Comparison of ENCODE assay signal across 19 cellular contexts in genomic region chr17:67025216-67025792, GRCh38. TPM values are rescaled to one million over a fixed set of nuclear protein-coding genes. Genes with fewer than 3 reads are reported as not detected.
"Had no signal": no experiment of that assay in that cellular context is flagged by ENCODE, and none has a peak within 500 bp of the region (broad histone marks: within the 10 kb centered on the region; RNA-seq: fewer than 3 reads in every experiment).

No MANE protein-coding gene starts in this region.

- H3K9me3 Mint-ChIP-seq: activated CD4-positive, alpha-beta T cell treated with anti-CD3 and anti-CD28 coated beads, Interleukin-2, amount 10 ng/mL, durations not matched to agents 24 days and 14 days; activated naive CD4-positive, alpha-beta T cell treated with anti-CD3 and anti-CD28 coated beads, Interleukin-2, amount 50 U/mL, for 72 hours; stimulated activated naive CD8-positive, alpha-beta T cell treated with anti-CD3 and anti-CD28 coated beads, Interleukin-15, amount 100 ng/mL, for 72 hours had no signal

- H3K27me3 Mint-ChIP-seq: activated CD4-positive, alpha-beta T cell treated with anti-CD3 and anti-CD28 coated beads, Interleukin-2, amount 10 ng/mL, durations not matched to agents 24 days and 14 days; stimulated activated naive CD8-positive, alpha-beta T cell treated with anti-CD3 and anti-CD28 coated beads, Interleukin-15, amount 100 ng/mL, for 72 hours had no signal

- H3K27ac Mint-ChIP-seq: activated CD4-positive, alpha-beta T cell treated with anti-CD3 and anti-CD28 coated beads, Interleukin-2, amount 10 ng/mL, durations not matched to agents 24 days and 14 days; activated CD8-positive, alpha-beta T cell treated with anti-CD3 and anti-CD28 coated beads, Interleukin-2, amount 10 ng/mL, durations not matched to agents 7 days and 5 days; activated naive CD4-positive, alpha-beta T cell treated with anti-CD3 and anti-CD28 coated beads, Interleukin-2, amount 50 U/mL, for 72 hours; T-helper 17 cell had no signal

- DNase-seq: activated CD4-positive, alpha-beta T cell treated with anti-CD3 and anti-CD28 coated beads, Interleukin-2, amount 10 ng/mL, durations not matched to agents 24 days and 14 days; activated CD4-positive, CD25-positive, alpha-beta regulatory T cell; activated CD8-positive, alpha-beta memory T cell treated with anti-CD3 and anti-CD28 coated beads, Interleukin-2, amount 50 U/mL, for 4 hours; activated CD8-positive, alpha-beta T cell treated with anti-CD3 and anti-CD28 coated beads, Interleukin-2, amount 10 ng/mL, durations not matched to agents 7 days and 5 days; activated effector memory CD4-positive, alpha-beta T cell treated with anti-CD3 and anti-CD28 coated beads, Interleukin-2, amount 50 U/mL, for 16 hours; activated T-cell treated with anti-CD3 and anti-CD28 coated beads, Interleukin-2, amount 50 U/mL, for 48 hours; islet precursor cell; left ventricle myocardium superior; spleen; stimulated activated CD4-positive, alpha-beta T cell treated with anti-CD3 and anti-CD28 coated beads, Interleukin-1b, Interleukin-23, amount 100 ng/mL, for 48 hours; stimulated activated naive CD8-positive, alpha-beta T cell treated with anti-CD3 and anti-CD28 coated beads, Interleukin-15, amount 100 ng/mL, for 72 hours; T-helper 17 cell had no signal

- H3K4me3 ChIP-seq: psoas muscle, spleen had no signal

- H3K36me3 ChIP-seq: spleen had no signal

- H3K36me3 Mint-ChIP-seq: activated naive CD4-positive, alpha-beta T cell treated with anti-CD3 and anti-CD28 coated beads, Interleukin-2, amount 50 U/mL, for 72 hours had no signal

- H3K9me3 ChIP-seq: psoas muscle, spleen had no signal

- H3K27ac ChIP-seq: psoas muscle, spleen had no signal

- H3K4me1 ChIP-seq: spleen had no signal

- H3K4me1 Mint-ChIP-seq: activated CD4-positive, alpha-beta T cell treated with anti-CD3 and anti-CD28 coated beads, Interleukin-2, amount 10 ng/mL, durations not matched to agents 24 days and 14 days; stimulated activated naive CD8-positive, alpha-beta T cell treated with anti-CD3 and anti-CD28 coated beads, Interleukin-15, amount 100 ng/mL, for 72 hours had no signal

- H3K4me3 Mint-ChIP-seq: activated CD4-positive, alpha-beta T cell treated with anti-CD3 and anti-CD28 coated beads, Interleukin-2, amount 10 ng/mL, durations not matched to agents 24 days and 14 days; activated CD8-positive, alpha-beta T cell treated with anti-CD3 and anti-CD28 coated beads, Interleukin-2, amount 10 ng/mL, durations not matched to agents 7 days and 5 days; stimulated activated naive CD8-positive, alpha-beta T cell treated with anti-CD3 and anti-CD28 coated beads, Interleukin-15, amount 100 ng/mL, for 72 hours; T-helper 17 cell had no signal

- ATAC-seq: activated CD8-positive, alpha-beta T cell treated with anti-CD3 and anti-CD28 coated beads, Interleukin-2, amount 10 ng/mL, durations not matched to agents 7 days and 5 days; activated naive CD4-positive, alpha-beta T cell treated with anti-CD3 and anti-CD28 coated beads, Interleukin-2, amount 50 U/mL, for 72 hours; esophagus mucosa; left ventricle myocardium superior; psoas muscle; sciatic nerve; stimulated activated naive CD8-positive, alpha-beta T cell treated with anti-CD3 and anti-CD28 coated beads, Interleukin-15, amount 100 ng/mL, for 72 hours; T-helper 17 cell had no signal

RNA-seq across cellular contexts. Expression of gene CACNG1, which starts 19.1 kb away (rescaled TPM):
- total RNA-seq: activated CD4-positive, alpha-beta T cell treated with anti-CD3 and anti-CD28 coated beads, Interleukin-2, amount 10 ng/mL, durations not matched to agents 24 days and 14 days; activated CD8-positive, alpha-beta T cell treated with anti-CD3 and anti-CD28 coated beads, Interleukin-2, amount 10 ng/mL, durations not matched to agents 7 days and 5 days; activated naive CD4-positive, alpha-beta T cell treated with anti-CD3 and anti-CD28 coated beads, Interleukin-2, amount 50 U/mL, for 72 hours; cardiac septum; esophagus mucosa; left ventricle myocardium superior; mesenteric fat pad; osteocyte; sciatic nerve; spleen; T-helper 17 cell had no signal
- polyA plus RNA-seq: spleen had no signal
